ENCODE assay signal across 8 cellular contexts in the genomic region with DNA sequence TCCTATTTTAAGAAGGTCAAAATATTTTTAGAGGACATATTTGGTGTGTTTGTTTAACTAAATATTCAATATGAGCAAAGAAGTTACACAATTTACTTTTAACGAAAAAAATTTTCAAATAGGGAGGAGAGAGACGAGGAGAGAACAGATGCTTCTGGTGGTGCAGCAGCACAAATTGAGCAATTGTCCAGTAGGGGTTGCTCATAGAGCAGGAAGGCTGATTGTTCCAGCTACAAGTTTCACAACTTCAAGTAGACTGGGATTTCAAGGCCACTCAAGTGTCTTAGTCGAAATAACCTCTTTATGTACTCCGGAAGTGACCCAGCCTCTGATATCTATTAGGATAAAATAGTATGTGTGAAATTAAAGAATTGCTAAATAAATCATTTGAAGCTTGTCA.
DNase-seq lines count a peak whose midpoint lies in the region; ATAC-seq and TF ChIP-seq lines count a peak whose summit lies in the region.

No MANE protein-coding gene starts in this region.

- ATAC-seq in GM18520 (IDR thresholded peaks at IDR 0.05; ENCODE audit: unreplicated experiment) (no peak), HG03025 (IDR thresholded peaks at IDR 0.05; ENCODE audit: low FRiP score, unreplicated experiment) (no peak)

- H3K4me3 Mint-ChIP-seq in endodermal cell (no peak overlapping the region), nephron progenitor cell (no peak overlapping the region)

- H3K36me3 ChIP-seq in endodermal cell (ENCODE audit: control insufficient read depth, insufficient read depth, low read length), result no peaks in the 10 kb centered on the region

- no peaks in the 10 kb centered on the region for H3K27me3 ChIP-seq in endodermal cell (ENCODE audit: control insufficient read depth, insufficient read depth, low read length, poor library complexity, severe bottlenecking)

- no peaks in the 10 kb centered on the region for H3K36me3 Mint-ChIP-seq in endodermal cell (ENCODE audit: low read depth)
- no peaks in the 10 kb centered on the region for H3K36me3 Mint-ChIP-seq in nephron progenitor cell (ENCODE audit: low read depth)

- 71% methylated on average over 2 to 4 of the region's 4 CpGs for WGBS in endodermal cell (ENCODE audit: insufficient coverage in 1 of 2, insufficient read length in 1 of 2), 2 experiments

- TF ChIP-seq CTCF in endodermal cell (conservative IDR thresholded peaks at IDR 0.05) (peak; percentile 83), nephron progenitor cell (IDR thresholded peaks at IDR 0.05) (peak; percentile 54)

- H3K4me1 ChIP-seq in endodermal cell (ENCODE audit: control insufficient read depth, insufficient read depth, low read length), result peaks cover 6% of the 10 kb centered on the region

- peaks cover 17% of the 10 kb centered on the region for H3K4me1 Mint-ChIP-seq in endodermal cell
- H3K4me1 Mint-ChIP-seq in nephron progenitor cell, result peaks cover 63% of the 10 kb centered on the region

- H3K4me3 ChIP-seq in endodermal cell (ENCODE audit: low read length), result no peak overlapping the region

- H3K27ac Mint-ChIP-seq in endodermal cell, result no peak overlapping the region
- H3K27ac Mint-ChIP-seq in nephron progenitor cell, result no peak overlapping the region

- H3K27me3 Mint-ChIP-seq in endodermal cell (ENCODE audit: insufficient read depth), result no peaks in the 10 kb centered on the region
- no peaks in the 10 kb centered on the region for H3K27me3 Mint-ChIP-seq in nephron progenitor cell (ENCODE audit: low read depth, poor library complexity)

- no peak overlapping the region for H3K9ac ChIP-seq in endodermal cell (ENCODE audit: extremely low read depth, low read length, poor library complexity, severe bottlenecking)

- peak; percentile 79 for DNase-seq in ELR (ENCODE audit: low read depth)
- DNase-seq in NCI-H460 (ENCODE audit: extremely low read depth, low read depth), result peak; percentile 13
- peak; percentile 62 for DNase-seq in endodermal cell
- DNase-seq in nephron progenitor cell, result no peak
- no peak for DNase-seq in hippocampal formation (lab: John Stamatoyannopoulos, UW)
- DNase-seq in middle frontal gyrus (ENCODE audit: extremely low spot score, low spot score), result no peak

- no peaks in the 10 kb centered on the region for H3K9me3 Mint-ChIP-seq in endodermal cell
- no peaks in the 10 kb centered on the region for H3K9me3 Mint-ChIP-seq in nephron progenitor cell

- no peaks in the 10 kb centered on the region for H3K9me3 ChIP-seq in endodermal cell (ENCODE audit: control insufficient read depth, low read length)

- no peak overlapping the region for H3K27ac ChIP-seq in endodermal cell (ENCODE audit: low read depth, low read length)

Comparison
In these comparisons a context has a peak if more than half of its experiments do, and no peak if none do; other contexts are left out.
1. DNase-seq: peak in ELR (single experiment), NCI-H460 (single experiment) and endodermal cell (single experiment); none in nephron progenitor cell (single experiment), hippocampal formation (0 of 2) and middle frontal gyrus (single experiment).